8 cellular contexts compared by ENCODE assay signal in the genomic region with DNA sequence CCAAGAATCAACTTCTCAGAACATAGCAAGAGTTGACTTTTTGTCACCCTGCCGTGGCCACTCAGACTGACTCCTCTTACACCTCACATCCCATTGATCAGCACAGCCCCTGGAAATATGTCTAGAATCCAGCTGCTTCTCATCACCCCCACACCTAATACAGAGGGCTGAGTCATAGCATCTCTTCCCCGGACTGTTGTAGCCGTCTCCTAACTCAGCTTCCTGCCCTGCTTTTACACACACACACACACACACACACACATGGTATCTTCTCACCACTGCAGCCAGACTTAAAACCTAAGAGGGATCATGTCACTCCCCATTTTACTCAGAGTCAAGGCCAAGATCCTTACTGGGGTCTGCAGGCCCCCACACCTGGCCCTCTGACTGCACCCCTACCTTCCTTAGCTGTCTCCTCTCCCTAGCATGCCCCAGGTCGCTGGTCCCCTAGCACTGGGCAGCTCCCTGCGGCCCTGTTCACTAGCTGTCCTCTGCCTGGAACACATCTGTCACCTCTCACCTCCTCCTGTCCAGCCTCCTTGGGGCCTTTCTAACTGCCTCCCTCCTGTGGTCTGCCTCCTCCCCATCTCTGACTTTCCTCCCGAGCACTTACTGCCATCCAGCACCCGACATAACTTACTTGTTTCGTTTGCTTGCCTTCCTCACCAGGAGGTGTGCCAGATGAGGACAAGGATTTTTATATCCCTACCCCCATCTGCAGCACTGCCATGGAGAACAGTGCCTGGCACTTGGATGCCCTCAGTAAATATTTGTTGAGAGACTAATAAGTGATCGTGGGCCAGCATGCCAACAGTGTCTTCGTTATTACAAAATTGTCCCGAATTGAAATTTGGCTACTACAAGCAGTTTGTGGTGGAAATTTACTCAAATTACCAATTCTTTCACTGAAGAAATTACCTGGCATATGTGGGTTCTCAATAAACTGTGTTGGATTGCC.
DNase-seq lines count a peak whose midpoint lies in the region; ATAC-seq and TF ChIP-seq lines count a peak whose summit lies in the region.

No MANE protein-coding gene starts in this region.

- H3K27ac ChIP-seq in VCaP (peak overlapping the region; percentile 68), OCI-LY7 (ENCODE audit: low read depth, low read length, poor library complexity, severe bottlenecking) (no peak overlapping the region)

- POLR2A ChIA-PET in OCI-LY7 (lab: Charles Lee): interaction anchor here (0.5 kb wide), 2 partner anchors 21 to 669 kb away, joined by 3 to 6 read pairs; no protein-coding TSS in a partner anchor

- H3K4me2 ChIP-seq in OCI-LY7 (ENCODE audit: low read length): no peak overlapping the region

- H3K36me3 ChIP-seq in OCI-LY7 (ENCODE audit: insufficient read depth, low read length): no peaks in the 10 kb centered on the region

- H3K9me3 ChIP-seq in OCI-LY7 (ENCODE audit: low read length): no peaks in the 10 kb centered on the region

- no peaks in the 10 kb centered on the region for H4K20me1 ChIP-seq in OCI-LY7 (ENCODE audit: insufficient read depth, low read length)

- in situ Hi-C loops in KBM-7 (cut with MboI; ENCODE audit: low pct_unique_long_range_greater_than_20kb, low sequenced_read_pairs): loop anchor here (25.0 kb wide), 1 partner anchor 377 kb away; no protein-coding TSS in a partner anchor

- TF ChIP-seq CTCF in VCaP (conservative IDR thresholded peaks at IDR 0.05): no peak
- TF ChIP-seq CTCF in foreskin fibroblast (IDR thresholded peaks at IDR 0.05; ENCODE audit: low read depth, low read length): no peak
- TF ChIP-seq CTCF in OCI-LY7 (conservative IDR thresholded peaks at IDR 0.05; ENCODE audit: low read length): no peak

- no peaks in the 10 kb centered on the region for H3K4me1 ChIP-seq in OCI-LY7 (ENCODE audit: insufficient read depth, low read length, poor library complexity, severe bottlenecking)

- intact Hi-C loops in OCI-LY7 (cut with micrococcal nuclease; ENCODE audit: unreplicated experiment): no loop called here

- DNase-seq in stimulated activated CD4-positive, alpha-beta T cell treated with anti-CD3 and anti-CD28 coated beads, Interleukin-2, amount 100 ng/mL, for 4 hours (ENCODE audit: low read depth): peak; percentile 15
- no peak for DNase-seq in stimulated activated CD4-positive, alpha-beta T cell treated with anti-CD3 and anti-CD28 coated beads, Interleukin-1b, Interleukin-23, amount 100 ng/mL, for 48 hours
- peak; percentile 94 to 96 for DNase-seq in foreskin fibroblast
- no peak for DNase-seq in stimulated activated naive CD8-positive, alpha-beta T cell treated with anti-CD3 and anti-CD28 coated beads, Interleukin-15, Interleukin-2, amounts not matched to agents 100 U/mL and 50 U/mL, for 24 hours
- DNase-seq in KBM-7: no peak
- no peak for DNase-seq in NCI-H446 treated with DMSO at 0.1 percent for 48 hours (lab: John Stamatoyannopoulos, UW)
- no peak for DNase-seq in OCI-LY7 (ENCODE audit: low spot score)

- peak; percentile 47 for ATAC-seq in stimulated activated naive CD8-positive, alpha-beta T cell treated with anti-CD3 and anti-CD28 coated beads, Interleukin-15, Interleukin-2, amounts not matched to agents 100 U/mL and 50 U/mL, for 24 hours

- H2AFZ ChIP-seq in OCI-LY7 (ENCODE audit: low read length): no peak overlapping the region

- no TSS peak for BruUV-seq in OCI-LY7 (replicated peaks; lab: Mats Ljungman, UMichigan)

- no peak overlapping the region for H3K4me3 ChIP-seq in foreskin fibroblast (ENCODE audit: low read depth in 1 of 2, low read length in 2 of 2)
- H3K4me3 ChIP-seq in OCI-LY7 (ENCODE audit: low read depth, low read length, poor library complexity, severe bottlenecking): no peak overlapping the region

- no peaks in the 10 kb centered on the region for H3K9me2 ChIP-seq in OCI-LY7 (ENCODE audit: insufficient read depth, low read length)

- no peaks in the 10 kb centered on the region for H3K79me2 ChIP-seq in OCI-LY7 (ENCODE audit: insufficient read depth, low read depth, low read length)

- CTCF ChIA-PET in OCI-LY7 (lab: Charles Lee; ENCODE audit: unreplicated experiment): no interaction called here

Comparison
In these comparisons a context has a peak if more than half of its experiments do, and no peak if none do; other contexts are left out.
1. DNase-seq: peak in stimulated activated CD4-positive, alpha-beta T cell treated with anti-CD3 and anti-CD28 coated beads, Interleukin-2, amount 100 ng/mL, for 4 hours (single experiment) and foreskin fibroblast (2 of 2); none in stimulated activated CD4-positive, alpha-beta T cell treated with anti-CD3 and anti-CD28 coated beads, Interleukin-1b, Interleukin-23, amount 100 ng/mL, for 48 hours (single experiment), stimulated activated naive CD8-positive, alpha-beta T cell treated with anti-CD3 and anti-CD28 coated beads, Interleukin-15, Interleukin-2, amounts not matched to agents 100 U/mL and 50 U/mL, for 24 hours (single experiment), KBM-7 (single experiment), NCI-H446 treated with DMSO at 0.1 percent for 48 hours (single experiment) and OCI-LY7 (single experiment).